In the genomic region with DNA sequence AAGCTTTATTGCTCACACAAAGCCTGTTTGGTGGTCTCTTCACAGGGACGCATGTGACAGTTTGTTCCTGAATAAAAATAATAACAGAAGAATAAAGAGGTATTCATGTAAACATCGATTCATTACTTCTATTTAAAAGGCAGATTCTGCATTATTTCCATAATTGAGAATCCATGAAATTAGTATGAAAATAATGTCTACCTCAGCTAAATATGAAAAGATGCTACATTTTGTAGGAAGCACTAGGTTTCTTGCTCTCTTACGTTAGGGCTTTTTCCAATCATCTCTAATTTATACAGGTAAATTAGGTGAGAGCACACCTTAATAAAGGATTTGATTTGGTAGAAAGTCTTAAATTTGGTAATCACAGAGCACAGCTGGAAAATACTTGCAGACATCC, we compare ENCODE assay signal across 5 cellular contexts.
DNase-seq lines count a peak whose midpoint lies in the region; FAIRE-seq and TF ChIP-seq lines count a peak whose summit lies in the region.
"Not testable (repeated sequence)": the region's sequence is repeated elsewhere in the genome, so short reads cannot be mapped to it uniquely, and the experiment has no call there.

No MANE protein-coding gene starts in this region.

- not testable (repeated sequence) for H4K5ac ChIP-seq in H9 (ENCODE audit: insufficient read length, low read depth, low read length)

- H3K56ac ChIP-seq in H9 (ENCODE audit: insufficient read length, low read depth, low read length): not testable (repeated sequence)

- not testable (repeated sequence) for TF ChIP-seq CTCF in D721Med (IDR thresholded peaks at IDR 0.05; ENCODE audit: insufficient read depth, missing control alignments); H9 (conservative IDR thresholded peaks at IDR 0.05); astrocyte (IDR thresholded peaks at IDR 0.05; ENCODE audit: insufficient read depth, low read depth, low read length); chondrocyte (IDR thresholded peaks at IDR 0.05); endodermal cell (conservative IDR thresholded peaks at IDR 0.05)

- not testable (repeated sequence) for H3T11ph ChIP-seq in H9 (ENCODE audit: low read length)

- H3K27ac Mint-ChIP-seq in H9 (peak overlapping the region in 2 of 3 experiments; percentile 30 to 55; a peak in 1 of 7 replicates), chondrocyte (ENCODE audit: unreplicated experiment) (peak overlapping the region; percentile 58), endodermal cell (peak overlapping the region; percentile 50)
- not testable (repeated sequence) for H3K27ac Mint-ChIP-seq in astrocyte (ENCODE audit: unreplicated experiment)

- H2AK5ac ChIP-seq in H9 (ENCODE audit: insufficient read length, low read length): not testable (repeated sequence)

- not testable (repeated sequence) for H3K4me1 ChIP-seq in H9 (ENCODE audit: insufficient read depth, low read length); astrocyte (ENCODE audit: insufficient read depth, low read length); endodermal cell (ENCODE audit: control insufficient read depth, insufficient read depth, low read length)

- not testable (repeated sequence) for H2BK20ac ChIP-seq in H9 (ENCODE audit: low read depth, low read length, poor library complexity, severe bottlenecking)

- H2BK120ac ChIP-seq in H9 (ENCODE audit: low read depth, low read length, poor library complexity, severe bottlenecking): not testable (repeated sequence)

- WGBS in H9 (ENCODE audit: extremely low coverage, insufficient read length, low lambda C conversion rate): no CpG with 5 or more reads among the region's 3 CpGs
- WGBS in endodermal cell (ENCODE audit: insufficient coverage in 1 of 2, insufficient read length in 1 of 2), 2 experiments: 100% methylated on average over 1 of the region's 3 CpGs; no CpG with 5 or more reads in 1 of the 2 experiments

- FAIRE-seq in D721Med (lab: Jason Lieb, UNC): peak; percentile 77
- peak; percentile 20 for FAIRE-seq in astrocyte (lab: Jason Lieb, UNC)

- not testable (repeated sequence) for H3K14ac ChIP-seq in H9 (ENCODE audit: insufficient read depth, low read length)

- not testable (repeated sequence) for DNase-seq in D721Med (ENCODE audit: insufficient read length, low spot score); H9; astrocyte (ENCODE audit: low read depth); chondrocyte (ENCODE audit: low spot score); endodermal cell

- H3K36me3 Mint-ChIP-seq in H9 (ENCODE audit: insufficient read depth in 1 of 3, low read depth in 3 of 3); endodermal cell (ENCODE audit: low read depth): not testable (repeated sequence)
- H3K36me3 Mint-ChIP-seq in astrocyte (ENCODE audit: low read depth, unreplicated experiment) (peaks cover 15% of the 10 kb centered on the region), chondrocyte (ENCODE audit: low read depth) (peaks cover 21% of the 10 kb centered on the region)

- H3K27me3 ChIP-seq in H9 (ENCODE audit: insufficient read depth, low read length); astrocyte (ENCODE audit: insufficient read depth, low read length); endodermal cell (ENCODE audit: control insufficient read depth, insufficient read depth, low read length, poor library complexity, severe bottlenecking): not testable (repeated sequence)

- H3K27me3 Mint-ChIP-seq in H9 (ENCODE audit: low read depth); astrocyte (ENCODE audit: low read depth, unreplicated experiment); chondrocyte (ENCODE audit: low read depth); endodermal cell (ENCODE audit: insufficient read depth): not testable (repeated sequence)

- H3K23ac ChIP-seq in H9 (ENCODE audit: insufficient read length, low read depth, low read length): not testable (repeated sequence)

- H4K8ac ChIP-seq in H9 (replicated peaks; ENCODE audit: insufficient read length, low read depth, low read length): not testable (repeated sequence)

- H3K36me3 ChIP-seq in astrocyte (ENCODE audit: insufficient read depth, low read length); endodermal cell (ENCODE audit: control insufficient read depth, insufficient read depth, low read length): not testable (repeated sequence)

- not testable (repeated sequence) for H3K4me3 ChIP-seq in astrocyte (ENCODE audit: insufficient read depth, low read depth, low read length); endodermal cell (ENCODE audit: low read length)

- not testable (repeated sequence) for H3K79me2 ChIP-seq in H9 (ENCODE audit: insufficient read depth, low read length); astrocyte (ENCODE audit: insufficient read depth, low read length)

- not testable (repeated sequence) for H3K9ac ChIP-seq in H9 (ENCODE audit: extremely low read depth, insufficient read length, low read length); astrocyte (ENCODE audit: low read length); endodermal cell (ENCODE audit: extremely low read depth, low read length, poor library complexity, severe bottlenecking)

- H2BK5ac ChIP-seq in H9 (ENCODE audit: insufficient read length, low read length): not testable (repeated sequence)

- H3K23me2 ChIP-seq in H9 (ENCODE audit: insufficient read length, low read depth, low read length, poor library complexity, severe bottlenecking): not testable (repeated sequence)

- not testable (repeated sequence) for H3K27ac ChIP-seq in H9 (ENCODE audit: insufficient read length, low read depth, low read length); astrocyte (ENCODE audit: low read depth, low read length); endodermal cell (ENCODE audit: low read depth, low read length)

- not testable (repeated sequence) for H3K18ac ChIP-seq in H9 (ENCODE audit: insufficient read length, low read depth, low read length)

- not testable (repeated sequence) for H3K4me1 Mint-ChIP-seq in H9; astrocyte (ENCODE audit: low read depth, unreplicated experiment); chondrocyte (ENCODE audit: low read depth); endodermal cell

- not testable (repeated sequence) for H3K4ac ChIP-seq in H9 (ENCODE audit: low read depth, low read length)

- H2AFZ ChIP-seq in H9 (ENCODE audit: low read length); astrocyte (ENCODE audit: low read depth, low read length): not testable (repeated sequence)

- not testable (repeated sequence) for H3K9me3 Mint-ChIP-seq in H9; astrocyte (ENCODE audit: unreplicated experiment); chondrocyte (ENCODE audit: low read depth); endodermal cell

- not testable (repeated sequence) for H4K91ac ChIP-seq in H9 (ENCODE audit: insufficient read length, low read depth, low read length)

- not testable (repeated sequence) for H3K4me2 ChIP-seq in H9 (ENCODE audit: insufficient read depth, insufficient read length, low read length); astrocyte (ENCODE audit: low read length)

- not testable (repeated sequence) for H2BK15ac ChIP-seq in H9 (ENCODE audit: low read depth, low read length)

- H3K79me1 ChIP-seq in H9 (ENCODE audit: insufficient read depth, low read depth, low read length, poor library complexity, severe bottlenecking): not testable (repeated sequence)

- not testable (repeated sequence) for H3K9me3 ChIP-seq in H9 (ENCODE audit: control insufficient read depth, low read depth, low read length); astrocyte (ENCODE audit: insufficient read depth, low read depth, low read length); endodermal cell (ENCODE audit: control insufficient read depth, low read length)

- H3K4me3 Mint-ChIP-seq in H9; astrocyte (ENCODE audit: unreplicated experiment); chondrocyte (ENCODE audit: unreplicated experiment); endodermal cell: not testable (repeated sequence)

- H4K20me1 ChIP-seq in H9 (ENCODE audit: control insufficient read depth, insufficient read depth, insufficient read length); astrocyte (ENCODE audit: insufficient read depth, low read length): not testable (repeated sequence)

- H2BK12ac ChIP-seq in H9 (ENCODE audit: insufficient read length, low read depth, low read length): not testable (repeated sequence)
